9 cellular contexts compared by ENCODE assay signal in genomic region chr12:54294152-54294913, GRCh38. TPM values are rescaled to one million over a fixed set of nuclear protein-coding genes. Genes with fewer than 3 reads are reported as not detected.
DNase-seq lines count a peak whose midpoint lies in the region; TF ChIP-seq lines count a peak whose summit lies in the region.
"Had no signal": no experiment of that assay in that cellular context is flagged by ENCODE, and none has a peak within 500 bp of the region (broad histone marks: within the 10 kb centered on the region; RNA-seq: fewer than 3 reads in every experiment).

No MANE protein-coding gene starts in this region.

- peaks cover 15% of the 10 kb centered on the region for H3K27me3 Mint-ChIP-seq in activated CD4-positive, alpha-beta T cell treated with anti-CD3 and anti-CD28 coated beads, Interleukin-2, amount 10 ng/mL, durations not matched to agents 7 days and 5 days

- H3K9me2 ChIP-seq in Loucy (replicated peaks; ENCODE audit: low read depth, low read length) = no peaks in the 10 kb centered on the region

- peaks cover 27% of the 10 kb centered on the region for H4K20me1 ChIP-seq in Loucy (ENCODE audit: insufficient read depth, low read length, poor library complexity, severe bottlenecking)

- no peak overlapping the region for H2AFZ ChIP-seq in Loucy (ENCODE audit: low read length)

- H3K9ac ChIP-seq in Loucy (ENCODE audit: low read depth, low read length, poor library complexity, severe bottlenecking) = peak overlapping the region; percentile 54

- no peak overlapping the region for H3K27ac Mint-ChIP-seq in activated CD4-positive, alpha-beta T cell treated with anti-CD3 and anti-CD28 coated beads, Interleukin-2, amount 10 ng/mL, durations not matched to agents 7 days and 5 days

- no peaks in the 10 kb centered on the region for H3K27me3 ChIP-seq in Loucy (ENCODE audit: insufficient read depth, low read length, poor library complexity, severe bottlenecking)

- H3K4me3 ChIP-seq in Loucy (ENCODE audit: low read length, poor library complexity, severe bottlenecking) = peak overlapping the region; percentile 57

- POLR2A ChIA-PET in activated CD4-positive, alpha-beta T cell treated with anti-CD3 and anti-CD28 coated beads, Interleukin-2, amount 10 ng/mL, durations not matched to agents 7 days and 5 days (lab: Charles Lee) = no interaction called here

- peaks cover 12% of the 10 kb centered on the region for H3F3A ChIP-seq in Loucy (ENCODE audit: low read depth)

- no peaks in the 10 kb centered on the region for H3K36me3 Mint-ChIP-seq in activated CD4-positive, alpha-beta T cell treated with anti-CD3 and anti-CD28 coated beads, Interleukin-2, amount 10 ng/mL, durations not matched to agents 7 days and 5 days (ENCODE audit: low read depth)

- H3K79me2 ChIP-seq in Loucy (ENCODE audit: insufficient read depth, low read length) = peaks cover 87% of the 10 kb centered on the region

- peak overlapping the region; percentile 83 for H3K4me2 ChIP-seq in Loucy (ENCODE audit: low read depth, low read length, poor library complexity, severe bottlenecking)

- no peak overlapping the region for H3K4me3 Mint-ChIP-seq in activated CD4-positive, alpha-beta T cell treated with anti-CD3 and anti-CD28 coated beads, Interleukin-2, amount 10 ng/mL, durations not matched to agents 7 days and 5 days

- H3K27ac ChIP-seq in substantia nigra (ENCODE audit: low read depth, low read length, poor library complexity, severe bottlenecking) = peak overlapping the region; percentile 84

- peaks cover 47% of the 10 kb centered on the region for H3K4me1 ChIP-seq in Loucy (ENCODE audit: insufficient read depth, low read length, poor library complexity, severe bottlenecking)

- TF ChIP-seq CTCF in Loucy (conservative IDR thresholded peaks at IDR 0.05; ENCODE audit: low read length) = peak; percentile 99

- no peaks in the 10 kb centered on the region for H3K9me3 Mint-ChIP-seq in activated CD4-positive, alpha-beta T cell treated with anti-CD3 and anti-CD28 coated beads, Interleukin-2, amount 10 ng/mL, durations not matched to agents 7 days and 5 days

- CTCF ChIA-PET in activated CD4-positive, alpha-beta T cell treated with anti-CD3 and anti-CD28 coated beads, Interleukin-2, amount 10 ng/mL, durations not matched to agents 7 days and 5 days (lab: Charles Lee) = interaction anchor here (0.6 to 4.1 kb wide), 20 partner anchors 8 to 1519 kb away, joined by 3 to 15 read pairs (median 4); partner anchors contain the start of genes CBX5, HNRNPA1 and ZNF385A

- H3K9me3 ChIP-seq in Loucy (ENCODE audit: insufficient read depth, low read depth, low read length) = no peaks in the 10 kb centered on the region

- H3K36me3 ChIP-seq in Loucy (ENCODE audit: insufficient read depth, low read length) = peaks cover 25% of the 10 kb centered on the region; the same call in 1 of the 2 replicates

- DNase-seq in activated gamma-delta T cell treated with Interleukin-2 at 50 U/mL for 16 hours (peak; percentile 54), activated gamma-delta T cell (lab: John Stamatoyannopoulos, UW) (no peak), ecto neural progenitor cell (ENCODE audit: low spot score) (peak; percentile 76), mesenteric fat pad (ENCODE audit: low spot score) (peak; percentile 85), substantia nigra (lab: John Stamatoyannopoulos, UW) (peak in 44 of 49 donors; percentile 15 to 77 (median 56)), RKO (ENCODE audit: low spot score) (no peak)
- DNase-seq in activated CD4-positive, alpha-beta T cell treated with anti-CD3 and anti-CD28 coated beads, Interleukin-2, amount 10 ng/mL, durations not matched to agents 7 days and 5 days = peak; percentile 72

- peaks cover 9% of the 10 kb centered on the region for H3K4me1 Mint-ChIP-seq in activated CD4-positive, alpha-beta T cell treated with anti-CD3 and anti-CD28 coated beads, Interleukin-2, amount 10 ng/mL, durations not matched to agents 7 days and 5 days

RNA-seq across cellular contexts. Expression of gene NFE2, which starts 6.5 kb away (rescaled TPM):
- not detected for total RNA-seq in activated CD4-positive, alpha-beta T cell treated with anti-CD3 and anti-CD28 coated beads, Interleukin-2, amount 10 ng/mL, durations not matched to agents 7 days and 5 days
- total RNA-seq in mesenteric fat pad = 4.9 TPM
- total RNA-seq: glomerular endothelial cell had no signal

RNA-seq across cellular contexts. Expression of gene HNRNPA1, which starts 13.8 kb away (rescaled TPM):
- total RNA-seq in activated CD4-positive, alpha-beta T cell treated with anti-CD3 and anti-CD28 coated beads, Interleukin-2, amount 10 ng/mL, durations not matched to agents 7 days and 5 days = 1,000 to 10,000 TPM; 1,432 to 1,554 TPM
- 655 TPM for total RNA-seq in mesenteric fat pad

RNA-seq across cellular contexts. Expression of gene CBX5, which starts 14.4 kb away (rescaled TPM):
- 100 to 1,000 TPM; 145 to 170 TPM for total RNA-seq in activated CD4-positive, alpha-beta T cell treated with anti-CD3 and anti-CD28 coated beads, Interleukin-2, amount 10 ng/mL, durations not matched to agents 7 days and 5 days
- total RNA-seq in mesenteric fat pad = 35.2 TPM

RNA-seq across cellular contexts. Expression of gene COPZ1, which starts 30.6 kb away (rescaled TPM):
- 100 to 1,000 TPM; 113 to 124 TPM for total RNA-seq in activated CD4-positive, alpha-beta T cell treated with anti-CD3 and anti-CD28 coated beads, Interleukin-2, amount 10 ng/mL, durations not matched to agents 7 days and 5 days
- total RNA-seq in mesenteric fat pad = 93.8 TPM

Comparison
In these comparisons a context has a peak if more than half of its experiments do, and no peak if none do; other contexts are left out.
1. DNase-seq: peak in activated gamma-delta T cell treated with Interleukin-2 at 50 U/mL for 16 hours (single experiment), activated CD4-positive, alpha-beta T cell treated with anti-CD3 and anti-CD28 coated beads, Interleukin-2, amount 10 ng/mL, durations not matched to agents 7 days and 5 days (single experiment), ecto neural progenitor cell (single experiment), mesenteric fat pad (single experiment) and substantia nigra (44 of 49); none in activated gamma-delta T cell (single experiment) and RKO (single experiment).